Comparison of ENCODE assay signal across 15 cellular contexts in the genomic region with DNA sequence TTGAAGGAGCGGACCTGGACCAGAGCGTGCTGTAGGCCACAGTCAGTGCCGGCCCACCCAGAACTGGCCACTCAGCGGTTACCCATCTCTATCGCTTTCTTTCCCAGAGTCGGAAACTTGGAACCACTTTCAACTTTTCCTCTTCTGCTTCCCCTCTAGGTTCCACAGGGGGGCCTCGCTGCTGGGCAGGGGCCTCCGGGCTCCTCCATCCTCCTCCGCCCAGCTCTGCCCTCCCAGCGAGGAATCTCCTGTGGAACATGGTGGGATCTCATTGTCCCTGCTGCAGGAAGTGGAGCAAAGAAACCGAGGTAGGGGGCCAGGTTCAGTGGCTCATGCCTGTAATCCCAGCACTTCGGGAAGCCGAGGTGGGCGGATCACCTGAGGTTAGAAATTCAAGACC.
"Had no signal": no experiment of that assay in that cellular context is flagged by ENCODE, and none has a peak within 500 bp of the region (broad histone marks: within the 10 kb centered on the region; RNA-seq: fewer than 3 reads in every experiment).

No MANE protein-coding gene starts in this region.

- ATAC-seq: activated CD4-positive, CD25-positive, alpha-beta regulatory T cell treated with anti-CD3 and anti-CD28 coated beads, Interleukin-2, amount 50 U/mL, for 24 hours; activated CD8-positive, alpha-beta memory T cell treated with anti-CD3 and anti-CD28 coated beads, Interleukin-2, amount 10 ng/mL, durations not matched to agents 7 days and 5 days; heart right ventricle; naive thymus-derived CD4-positive, alpha-beta T cell; psoas muscle; T-helper 17 cell had no signal

- H3K4me1 ChIP-seq: psoas muscle, testis had no signal

- H3K27me3 Mint-ChIP-seq: activated CD8-positive, alpha-beta memory T cell treated with anti-CD3 and anti-CD28 coated beads, Interleukin-2, amount 10 ng/mL, durations not matched to agents 7 days and 5 days; activated naive CD8-positive, alpha-beta T cell; activated T-cell treated with anti-CD3 and anti-CD28 coated beads, Interleukin-2, amount 50 U/mL, for 24 hours; stimulated activated naive CD8-positive, alpha-beta T cell treated with anti-CD3 and anti-CD28 coated beads, Interleukin-15, Interleukin-2, amounts not matched to agents 100 ng/mL and 50 ng/mL, for 24 hours had no signal

- H3K27ac Mint-ChIP-seq: activated CD8-positive, alpha-beta memory T cell treated with anti-CD3 and anti-CD28 coated beads, Interleukin-2, amount 10 ng/mL, durations not matched to agents 7 days and 5 days; activated naive CD8-positive, alpha-beta T cell; activated T-cell treated with anti-CD3 and anti-CD28 coated beads, Interleukin-2, amount 50 U/mL, for 24 hours; naive thymus-derived CD4-positive, alpha-beta T cell; stimulated activated naive CD8-positive, alpha-beta T cell treated with anti-CD3 and anti-CD28 coated beads, Interleukin-15, Interleukin-2, amounts not matched to agents 100 ng/mL and 50 ng/mL, for 24 hours; T-helper 17 cell had no signal

- H3K27me3 ChIP-seq: heart right ventricle, testis had no signal

- H3K9me3 ChIP-seq: psoas muscle, testis had no signal

- H3K36me3 ChIP-seq: heart right ventricle had no signal

- H3K9me3 Mint-ChIP-seq: activated T-cell treated with anti-CD3 and anti-CD28 coated beads, Interleukin-2, amount 50 U/mL, for 24 hours had no signal

- DNase-seq: activated CD8-positive, alpha-beta memory T cell treated with anti-CD3 and anti-CD28 coated beads, Interleukin-2, amount 10 ng/mL, durations not matched to agents 7 days and 5 days; activated effector memory CD4-positive, alpha-beta T cell treated with anti-CD3 and anti-CD28 coated beads, Interleukin-2, amount 50 U/mL, for 16 hours; activated T-cell treated with anti-CD3 and anti-CD28 coated beads, Interleukin-2, amount 50 U/mL, for 24 hours; foreskin melanocyte; heart right ventricle; naive thymus-derived CD4-positive, alpha-beta T cell; occipital lobe; psoas muscle; stimulated activated CD4-positive, alpha-beta T cell treated with anti-CD3 and anti-CD28 coated beads, Interleukin-12 subunit alpha, Interleukin-12 subunit beta, amount 100 ng/mL, for 4 hours; stimulated activated CD8-positive, alpha-beta memory T cell treated with anti-CD3 and anti-CD28 coated beads, Interleukin-4, amount 100 ng/mL, for 48 hours; T-helper 17 cell; testis had no signal

- H3K4me3 ChIP-seq: heart right ventricle, psoas muscle, testis had no signal

- H3K4me1 Mint-ChIP-seq: activated CD8-positive, alpha-beta memory T cell treated with anti-CD3 and anti-CD28 coated beads, Interleukin-2, amount 10 ng/mL, durations not matched to agents 7 days and 5 days; naive thymus-derived CD4-positive, alpha-beta T cell; T-helper 17 cell had no signal

- H3K27ac ChIP-seq: heart right ventricle, psoas muscle, testis had no signal

- H3K4me3 Mint-ChIP-seq: activated CD8-positive, alpha-beta memory T cell treated with anti-CD3 and anti-CD28 coated beads, Interleukin-2, amount 10 ng/mL, durations not matched to agents 7 days and 5 days; activated naive CD8-positive, alpha-beta T cell; activated T-cell treated with anti-CD3 and anti-CD28 coated beads, Interleukin-2, amount 50 U/mL, for 24 hours; naive thymus-derived CD4-positive, alpha-beta T cell; stimulated activated naive CD8-positive, alpha-beta T cell treated with anti-CD3 and anti-CD28 coated beads, Interleukin-15, Interleukin-2, amounts not matched to agents 100 ng/mL and 50 ng/mL, for 24 hours; T-helper 17 cell had no signal

- H3K36me3 Mint-ChIP-seq: activated CD8-positive, alpha-beta memory T cell treated with anti-CD3 and anti-CD28 coated beads, Interleukin-2, amount 10 ng/mL, durations not matched to agents 7 days and 5 days; activated naive CD8-positive, alpha-beta T cell had no signal
